In the genomic region with DNA sequence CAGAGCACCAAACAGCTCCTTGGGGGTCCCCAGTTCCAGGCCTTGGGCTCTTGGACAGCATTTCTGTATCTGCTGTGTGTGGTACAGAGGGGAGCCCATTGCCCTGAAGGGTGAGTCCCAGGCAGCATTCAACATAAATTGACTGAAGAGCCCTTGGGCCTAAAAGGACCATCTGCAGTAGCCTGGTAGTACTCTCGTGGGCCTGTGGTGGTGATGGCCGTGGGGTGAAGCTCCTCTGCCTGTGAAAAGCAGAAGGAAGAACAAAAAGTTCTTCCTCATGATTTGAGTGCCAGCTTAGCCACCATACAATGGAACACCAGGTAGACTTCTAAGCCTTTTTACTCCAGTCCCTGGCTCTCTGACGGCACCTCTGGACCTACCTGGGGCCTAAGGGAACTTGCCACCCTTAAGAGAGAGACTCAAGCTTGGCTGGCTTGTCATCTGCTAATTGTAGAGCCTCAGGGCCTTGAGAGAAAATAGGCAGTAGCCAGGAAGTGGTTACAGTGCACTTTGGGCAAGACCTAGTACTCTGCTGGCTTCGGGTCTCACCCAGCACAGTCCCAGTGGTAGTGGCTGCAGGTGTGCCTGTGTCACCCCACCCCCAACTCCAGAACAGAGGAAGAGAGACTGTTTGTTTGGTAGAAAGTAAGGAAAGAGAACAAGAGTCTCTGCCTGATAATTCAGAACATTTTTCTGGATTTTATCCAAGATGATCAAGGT, we compare ENCODE assay signal across 9 cellular contexts.
DNase-seq lines count a peak whose midpoint lies in the region; ATAC-seq and TF ChIP-seq lines count a peak whose summit lies in the region.
"Had no signal": no experiment of that assay in that cellular context is flagged by ENCODE, and none has a peak within 500 bp of the region (broad histone marks: within the 10 kb centered on the region; RNA-seq: fewer than 3 reads in every experiment).

No MANE protein-coding gene starts in this region.

- no peaks in the 10 kb centered on the region for H3K9me3 ChIP-seq in OCI-LY7 (ENCODE audit: low read length)
- H3K9me3 ChIP-seq in HAP-1, result no peaks in the 10 kb centered on the region
- H3K9me3 ChIP-seq in osteoblast (ENCODE audit: low read depth, low read length), result no peaks in the 10 kb centered on the region

- H3K36me3 ChIP-seq in OCI-LY7 (ENCODE audit: insufficient read depth, low read length), result no peaks in the 10 kb centered on the region
- H3K36me3 ChIP-seq in HAP-1 (replicated peaks), result no peaks in the 10 kb centered on the region
- no peaks in the 10 kb centered on the region for H3K36me3 ChIP-seq in osteoblast (ENCODE audit: insufficient read depth, low read length)

- H4K20me1 ChIP-seq in OCI-LY7 (ENCODE audit: insufficient read depth, low read length) (no peaks in the 10 kb centered on the region), osteoblast (ENCODE audit: insufficient read depth, low read length) (no peaks in the 10 kb centered on the region)

- no peak overlapping the region for H3K27ac ChIP-seq in OCI-LY7 (ENCODE audit: low read depth, low read length, poor library complexity, severe bottlenecking)
- no peak overlapping the region for H3K27ac ChIP-seq in osteoblast (ENCODE audit: low read depth, low read length)

- H3K79me2 ChIP-seq in OCI-LY7 (ENCODE audit: insufficient read depth, low read depth, low read length) (no peaks in the 10 kb centered on the region), osteoblast (ENCODE audit: insufficient read depth, low read length) (no peaks in the 10 kb centered on the region)

- H3K9me2 ChIP-seq in OCI-LY7 (ENCODE audit: insufficient read depth, low read length), result no peaks in the 10 kb centered on the region

- H3K4me2 ChIP-seq in OCI-LY7 (ENCODE audit: low read length) (no peak overlapping the region), osteoblast (ENCODE audit: insufficient read depth, low read length) (no peak overlapping the region)

- no peak for TF ChIP-seq CTCF in GM12865 (IDR thresholded peaks at IDR 0.05; ENCODE audit: insufficient read depth, low read depth, low read length, missing control alignments)
- no peak for TF ChIP-seq CTCF in OCI-LY7 (conservative IDR thresholded peaks at IDR 0.05; ENCODE audit: low read length)
- no peak for TF ChIP-seq CTCF in osteoblast (IDR thresholded peaks at IDR 0.05; ENCODE audit: extremely low read depth, low read depth, low read length)

- no peaks in the 10 kb centered on the region for H3K27me3 ChIP-seq in HAP-1 (ENCODE audit: low read depth)
- H3K27me3 ChIP-seq in osteoblast (ENCODE audit: insufficient read depth, low read length), result no peaks in the 10 kb centered on the region

- H3K4me1 ChIP-seq in OCI-LY7 (ENCODE audit: insufficient read depth, low read length, poor library complexity, severe bottlenecking) (no peaks in the 10 kb centered on the region), HAP-1 (no peaks in the 10 kb centered on the region), osteoblast (ENCODE audit: insufficient read depth, low read length) (no peaks in the 10 kb centered on the region)

- intact Hi-C loops in OCI-LY7 (cut with micrococcal nuclease; ENCODE audit: unreplicated experiment), result no loop called here

- no peak overlapping the region for H3K4me3 ChIP-seq in GM12865 (ENCODE audit: low read depth, low read length)
- H3K4me3 ChIP-seq in OCI-LY7 (ENCODE audit: low read depth, low read length, poor library complexity, severe bottlenecking), result no peak overlapping the region
- H3K4me3 ChIP-seq in HAP-1, result no peak overlapping the region
- H3K4me3 ChIP-seq in osteoblast (ENCODE audit: insufficient read depth, low read length), result no peak overlapping the region

- in situ Hi-C loops in HAP-1 (cut with MboI; ENCODE audit: low sequenced_read_pairs), result no loop called here

- DNase-seq in GM12865 (ENCODE audit: low read depth) (peak; percentile 70), OCI-LY7 (ENCODE audit: low spot score) (peak; percentile 19), HAP-1 (ENCODE audit: low spot score in 2 of 2) (no peak), osteoblast (ENCODE audit: insufficient read length, low spot score, missing footprints) (no peak), DMS79 (lab: John Stamatoyannopoulos, UW) (no peak)
- no peak for DNase-seq in activated T-cell treated with anti-CD3 and anti-CD28 coated beads, Interleukin-2, amount 50 U/mL, for 48 hours
- DNase-seq: SIG-M5 had no signal

- POLR2A ChIA-PET in OCI-LY7 (lab: Charles Lee), result no interaction called here

- ATAC-seq in GM19397 (IDR thresholded peaks at IDR 0.05; ENCODE audit: unreplicated experiment) (peak; percentile 97), HG02943 (IDR thresholded peaks at IDR 0.05; ENCODE audit: low read depth, unreplicated experiment) (peak; percentile 86)

- H2AFZ ChIP-seq in OCI-LY7 (ENCODE audit: low read length) (no peak overlapping the region), osteoblast (ENCODE audit: low read length) (no peak overlapping the region)

- CTCF ChIA-PET in OCI-LY7 (lab: Charles Lee; ENCODE audit: unreplicated experiment), result no interaction called here

- BruUV-seq in OCI-LY7 (replicated peaks; lab: Mats Ljungman, UMichigan), result no TSS peak

Comparison
In these comparisons a context has a peak if more than half of its experiments do, and no peak if none do; other contexts are left out.
1. DNase-seq: peak in GM12865 (single experiment) and OCI-LY7 (single experiment); none in HAP-1 (0 of 2), activated T-cell treated with anti-CD3 and anti-CD28 coated beads, Interleukin-2, amount 50 U/mL, for 48 hours (0 of 2), osteoblast (single experiment) and DMS79 (single experiment).